ENCODE assay signal across 13 cellular contexts in genomic region chr1:3469104-3469848, GRCh38. TPM values are rescaled to one million over a fixed set of nuclear protein-coding genes. Genes with fewer than 3 reads are reported as not detected.
DNase-seq lines count a peak whose midpoint lies in the region; ATAC-seq and TF ChIP-seq lines count a peak whose summit lies in the region.
"Had no signal": no experiment of that assay in that cellular context is flagged by ENCODE, and none has a peak within 500 bp of the region (broad histone marks: within the 10 kb centered on the region; RNA-seq: fewer than 3 reads in every experiment).

No MANE protein-coding gene starts in this region.

- H3K9me3 Mint-ChIP-seq in activated naive CD8-positive, alpha-beta T cell treated with anti-CD3 and anti-CD28 coated beads, Interleukin-2, amount 10 ng/mL, durations not matched to agents 7 days and 5 days = no peaks in the 10 kb centered on the region
- no peaks in the 10 kb centered on the region for H3K9me3 Mint-ChIP-seq in activated naive CD8-positive, alpha-beta T cell treated with anti-CD3 and anti-CD28 coated beads, Interleukin-2, amount 50 U/mL, for 24 hours
- H3K9me3 Mint-ChIP-seq in glutamatergic neuron (ENCODE audit: unreplicated experiment) = no peaks in the 10 kb centered on the region
- H3K9me3 Mint-ChIP-seq: CD4-positive, CD25-positive, alpha-beta regulatory T cell had no signal

- no peak for TF ChIP-seq POLR2A in right lobe of liver (IDR thresholded peaks at IDR 0.05)
- TF ChIP-seq POLR2A in spleen (IDR thresholded peaks at IDR 0.05) = no peak

- no peak overlapping the region for H3K4me3 Mint-ChIP-seq in activated naive CD8-positive, alpha-beta T cell treated with anti-CD3 and anti-CD28 coated beads, Interleukin-2, amount 10 ng/mL, durations not matched to agents 7 days and 5 days
- H3K4me3 Mint-ChIP-seq in activated naive CD8-positive, alpha-beta T cell treated with anti-CD3 and anti-CD28 coated beads, Interleukin-2, amount 50 U/mL, for 24 hours = no peak overlapping the region
- H3K4me3 Mint-ChIP-seq in glutamatergic neuron (ENCODE audit: unreplicated experiment) = no peak overlapping the region
- H3K4me3 Mint-ChIP-seq: CD4-positive, CD25-positive, alpha-beta regulatory T cell had no signal

- TF ChIP-seq CTCF in glutamatergic neuron (IDR thresholded peaks at IDR 0.05; ENCODE audit: partially characterized antibody, unreplicated experiment) = no peak
- no peak for TF ChIP-seq CTCF in right lobe of liver (IDR thresholded peaks at IDR 0.05)
- TF ChIP-seq CTCF in spleen (IDR thresholded peaks at IDR 0.05 in 8 of 11, conservative IDR thresholded peaks at IDR 0.05 in 3 of 11) = no peak

- no peak for ATAC-seq in activated naive CD8-positive, alpha-beta T cell treated with anti-CD3 and anti-CD28 coated beads, Interleukin-2, amount 10 ng/mL, durations not matched to agents 7 days and 5 days (ENCODE audit: low read depth)
- no peak for ATAC-seq in activated naive CD8-positive, alpha-beta T cell treated with anti-CD3 and anti-CD28 coated beads, Interleukin-2, amount 50 U/mL, for 24 hours
- ATAC-seq in right lobe of liver = no peak

- H3K4me3 ChIP-seq in right lobe of liver (no peak overlapping the region), spleen (no peak overlapping the region)
- H3K4me3 ChIP-seq: MG63 had no signal

- H3K4me1 ChIP-seq in right lobe of liver = no peaks in the 10 kb centered on the region
- peaks cover 0 to 26% (median 8%) of the 10 kb centered on the region in 6 donors for H3K4me1 ChIP-seq in spleen

- intact Hi-C loops in right lobe of liver (cut with DNase I) (no loop called here), spleen (cut with DNase I; ENCODE audit: low total_unique reads) (no loop called here)

- H3K27me3 Mint-ChIP-seq in activated naive CD8-positive, alpha-beta T cell treated with anti-CD3 and anti-CD28 coated beads, Interleukin-2, amount 10 ng/mL, durations not matched to agents 7 days and 5 days = no peaks in the 10 kb centered on the region
- H3K27me3 Mint-ChIP-seq in activated naive CD8-positive, alpha-beta T cell treated with anti-CD3 and anti-CD28 coated beads, Interleukin-2, amount 50 U/mL, for 24 hours = no peaks in the 10 kb centered on the region
- H3K27me3 Mint-ChIP-seq in glutamatergic neuron (ENCODE audit: unreplicated experiment) = peaks cover 9% of the 10 kb centered on the region

- no peak overlapping the region for H3K27ac ChIP-seq in right lobe of liver
- H3K27ac ChIP-seq in spleen = no peak overlapping the region
- no peak overlapping the region for H3K27ac ChIP-seq in caudate nucleus (ENCODE audit: low read depth, low read length)
- H3K27ac ChIP-seq: KMS-11 had no signal

- no peak overlapping the region for H3K27ac Mint-ChIP-seq in activated naive CD8-positive, alpha-beta T cell treated with anti-CD3 and anti-CD28 coated beads, Interleukin-2, amount 10 ng/mL, durations not matched to agents 7 days and 5 days
- H3K27ac Mint-ChIP-seq in activated naive CD8-positive, alpha-beta T cell treated with anti-CD3 and anti-CD28 coated beads, Interleukin-2, amount 50 U/mL, for 24 hours = no peak overlapping the region
- H3K27ac Mint-ChIP-seq in glutamatergic neuron (ENCODE audit: unreplicated experiment) = no peak overlapping the region
- H3K27ac Mint-ChIP-seq: CD4-positive, CD25-positive, alpha-beta regulatory T cell had no signal

- peak; percentile 25 for DNase-seq in activated naive CD8-positive, alpha-beta T cell treated with anti-CD3 and anti-CD28 coated beads, Interleukin-2, amount 10 ng/mL, durations not matched to agents 7 days and 5 days
- DNase-seq in activated naive CD8-positive, alpha-beta T cell treated with anti-CD3 and anti-CD28 coated beads, Interleukin-2, amount 50 U/mL, for 24 hours = no peak
- peak; percentile 14 for DNase-seq in glutamatergic neuron
- peak in 2 of 3 donors; percentile 15 to 52 for DNase-seq in right lobe of liver
- peak; percentile 65 for DNase-seq in spleen
- DNase-seq in A172 (ENCODE audit: low spot score) = no peak
- no peak for DNase-seq in NCI-H2029 (lab: John Stamatoyannopoulos, UW)
- no peak for DNase-seq in caudate nucleus (lab: John Stamatoyannopoulos, UW)
- DNase-seq: CD4-positive, CD25-positive, alpha-beta regulatory T cell; MG63; NCI-H1092 treated with DMSO at 0.1 percent for 48 hours; NCI-H1694 had no signal

- H3K36me3 ChIP-seq in right lobe of liver = no peaks in the 10 kb centered on the region
- H3K36me3 ChIP-seq in spleen = no peaks in the 10 kb centered on the region
- H3K36me3 ChIP-seq: MG63 had no signal

- no peaks in the 10 kb centered on the region for H3K9me3 ChIP-seq in right lobe of liver
- H3K9me3 ChIP-seq in spleen = no peaks in the 10 kb centered on the region
- H3K9me3 ChIP-seq: MG63 had no signal

- peaks cover 2% of the 10 kb centered on the region for H3K4me1 Mint-ChIP-seq in activated naive CD8-positive, alpha-beta T cell treated with anti-CD3 and anti-CD28 coated beads, Interleukin-2, amount 10 ng/mL, durations not matched to agents 7 days and 5 days
- H3K4me1 Mint-ChIP-seq in activated naive CD8-positive, alpha-beta T cell treated with anti-CD3 and anti-CD28 coated beads, Interleukin-2, amount 50 U/mL, for 24 hours = no peaks in the 10 kb centered on the region
- H3K4me1 Mint-ChIP-seq in glutamatergic neuron (ENCODE audit: low read depth, unreplicated experiment) = peaks cover 9% of the 10 kb centered on the region

- POLR2A ChIA-PET in activated naive CD8-positive, alpha-beta T cell treated with anti-CD3 and anti-CD28 coated beads, Interleukin-2, amount 10 ng/mL, durations not matched to agents 7 days and 5 days (lab: Charles Lee) = no interaction called here

- H3K27me3 ChIP-seq in right lobe of liver (no peaks in the 10 kb centered on the region), spleen (replicated peaks in 1 of 7) (peaks cover 0 to 27% (median 0%) of the 10 kb centered on the region in 7 donors)
- H3K27me3 ChIP-seq: MG63 had no signal

- no CpG with 5 or more reads among the region's 31 CpGs for WGBS in right lobe of liver (ENCODE audit: insufficient coverage, low coverage, low lambda C conversion rate, missing lambda C conversion rate)
- 89 to 94% (median 91%) methylated on average over 17 to 31 of the region's 31 CpGs for WGBS in spleen, 5 donors

- no peaks in the 10 kb centered on the region for H3K36me3 Mint-ChIP-seq in activated naive CD8-positive, alpha-beta T cell treated with anti-CD3 and anti-CD28 coated beads, Interleukin-2, amount 10 ng/mL, durations not matched to agents 7 days and 5 days
- no peaks in the 10 kb centered on the region for H3K36me3 Mint-ChIP-seq in activated naive CD8-positive, alpha-beta T cell treated with anti-CD3 and anti-CD28 coated beads, Interleukin-2, amount 50 U/mL, for 24 hours (ENCODE audit: low read depth)
- no peaks in the 10 kb centered on the region for H3K36me3 Mint-ChIP-seq in glutamatergic neuron (ENCODE audit: unreplicated experiment)
- H3K36me3 Mint-ChIP-seq: CD4-positive, CD25-positive, alpha-beta regulatory T cell had no signal

RNA-seq across cellular contexts. Expression of gene ARHGEF16, which starts 14.8 kb away (rescaled TPM):
- not detected for total RNA-seq in activated naive CD8-positive, alpha-beta T cell treated with anti-CD3 and anti-CD28 coated beads, Interleukin-2, amount 10 ng/mL, durations not matched to agents 7 days and 5 days
- total RNA-seq in glutamatergic neuron (ENCODE audit: unreplicated experiment) (0.34 TPM), right lobe of liver (10 to 100 TPM in 2 of 6 experiments, 1 to 10 TPM in 4; 2.1 to 16.3 (median 7.5) TPM), spleen (1 to 10 TPM in 4 of 7 donors, under 1 TPM in 3; 0.23 to 1.6 (median 1.1) TPM)
- polyA plus RNA-seq in spleen = 1 to 10 TPM in 1 of 3 donors, under 1 TPM in 2; 0.29 to 1.5 (median 0.43) TPM
- 1.8 and 3.6 TPM in 2 replicates for total RNA-seq in A172 (2014; rRNA removed; shearing (Covaris generic))
- total RNA-seq: CD4-positive, CD25-positive, alpha-beta regulatory T cell had no signal
- polyA plus RNA-seq: CD4-positive, CD25-positive, alpha-beta regulatory T cell had no signal

Comparison
In these comparisons a context has a peak if more than half of its experiments do, and no peak if none do; other contexts are left out.
1. DNase-seq: peak in activated naive CD8-positive, alpha-beta T cell treated with anti-CD3 and anti-CD28 coated beads, Interleukin-2, amount 10 ng/mL, durations not matched to agents 7 days and 5 days (single experiment), glutamatergic neuron (single experiment), right lobe of liver (2 of 3) and spleen (single experiment); none in activated naive CD8-positive, alpha-beta T cell treated with anti-CD3 and anti-CD28 coated beads, Interleukin-2, amount 50 U/mL, for 24 hours (single experiment), A172 (single experiment), NCI-H2029 (single experiment) and caudate nucleus (0 of 61).